In the genomic region with DNA sequence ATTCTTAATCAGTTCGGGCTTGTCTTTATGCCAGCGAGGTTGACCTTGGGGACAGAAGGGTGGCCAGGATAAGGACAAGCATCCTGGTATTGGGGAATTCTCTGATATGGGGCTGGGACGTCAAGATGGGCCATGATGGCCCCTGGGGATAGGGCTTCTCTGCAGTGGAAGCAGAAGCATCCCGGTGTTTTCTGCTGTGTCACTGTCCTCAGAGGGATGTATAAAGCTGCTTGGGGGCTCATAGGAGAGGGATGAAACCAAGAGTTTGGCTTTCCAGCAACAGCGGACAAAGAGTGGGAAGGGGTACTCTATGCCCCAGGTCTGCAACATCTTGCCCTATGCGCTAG, we compare ENCODE assay signal across 8 cellular contexts. TPM values are rescaled to one million over a fixed set of nuclear protein-coding genes. Genes with fewer than 3 reads are reported as not detected.
DNase-seq lines count a peak whose midpoint lies in the region; ATAC-seq, FAIRE-seq and TF ChIP-seq lines count a peak whose summit lies in the region.

No MANE protein-coding gene starts in this region.

- no peak for FAIRE-seq in small intestine (lab: Jason Lieb, UNC)

- H3K9me3 ChIP-seq in iPS-18c (ENCODE audit: control insufficient read depth, insufficient read depth, low read length) (peaks cover 2% of the 10 kb centered on the region), small intestine (ENCODE audit: control insufficient read depth, low read depth) (no peaks in the 10 kb centered on the region)

- H3K27ac ChIP-seq in VCaP (peak overlapping the region; percentile 83), small intestine (ENCODE audit: low read depth in 1 of 2, low read length in 1 of 2) (peak overlapping the region; percentile 82 to 85)

- H3K4me3 ChIP-seq in iPS-18c (ENCODE audit: insufficient read depth, low read depth, low read length) (peak overlapping the region; percentile 75), small intestine (ENCODE audit: low read depth in 1 of 2, low read length in 2 of 2) (peak overlapping the region in 1 of 2 donors; percentile 97)

- peaks cover 3 to 5% of the 10 kb centered on the region in 2 donors for H3K4me1 ChIP-seq in small intestine (ENCODE audit: control insufficient read depth in 2 of 2, insufficient read depth in 1 of 2, low read depth in 1 of 2, low read length in 1 of 2)

- H3K27me3 ChIP-seq in small intestine (ENCODE audit: control insufficient read depth in 2 of 2, insufficient read depth in 2 of 2, low read length in 2 of 2), result no peaks in the 10 kb centered on the region

- no peak for TF ChIP-seq CTCF in VCaP (conservative IDR thresholded peaks at IDR 0.05)

- DNase-seq in NCI-H510A treated with DMSO at 0.1 percent for 48 hours (lab: John Stamatoyannopoulos, UW) (peak; percentile 65), NCI-H510A (lab: John Stamatoyannopoulos, UW) (no peak), small intestine (no peak), HCEC 1CT (no peak)

- ATAC-seq in GM21515 (IDR thresholded peaks at IDR 0.05; ENCODE audit: unreplicated experiment) (no peak), GM19463 (IDR thresholded peaks at IDR 0.05; ENCODE audit: unreplicated experiment) (no peak)

- WGBS in small intestine, 3 donors, result 25 to 46% (median 37%) methylated on average over 6 of the region's 6 CpGs

- peaks cover 0 to 2% of the 10 kb centered on the region in 2 donors for H3K36me3 ChIP-seq in small intestine (ENCODE audit: control insufficient read depth in 2 of 2, insufficient read depth in 2 of 2, low read length in 2 of 2)

RNA-seq across cellular contexts. Expression of a gene that starts 1.4 kb away (rescaled TPM):
- 100 to 1,000 TPM; 216 to 240 (median 238) TPM for polyA plus RNA-seq in small intestine
